ENCODE assay signal across 1 cellular context in genomic region chr1:6637770-6638169, GRCh38.
TF ChIP-seq lines count a peak whose summit lies in the region.

No MANE protein-coding gene starts in this region.

TF ChIP-seq in K562, 482 proteins besides CTCF, POLR2A, EP300 and RAD21:
- TF ChIP-seq EGR1 (conservative IDR thresholded peaks at IDR 0.05): 0 out of 2 replicates have a peak, but pooled peaks have one; percentile 23
- TF ChIP-seq, protein P1, sequence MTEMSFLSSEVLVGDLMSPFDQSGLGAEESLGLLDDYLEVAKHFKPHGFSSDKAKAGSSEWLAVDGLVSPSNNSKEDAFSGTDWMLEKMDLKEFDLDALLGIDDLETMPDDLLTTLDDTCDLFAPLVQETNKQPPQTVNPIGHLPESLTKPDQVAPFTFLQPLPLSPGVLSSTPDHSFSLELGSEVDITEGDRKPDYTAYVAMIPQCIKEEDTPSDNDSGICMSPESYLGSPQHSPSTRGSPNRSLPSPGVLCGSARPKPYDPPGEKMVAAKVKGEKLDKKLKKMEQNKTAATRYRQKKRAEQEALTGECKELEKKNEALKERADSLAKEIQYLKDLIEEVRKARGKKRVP (CRISPR knock-in tag; IDR thresholded peaks at IDR 0.05): no peak
- no peak for TF ChIP-seq MIER1 (IDR thresholded peaks at IDR 0.05; ENCODE audit: low read depth)
- TF ChIP-seq MLX (CRISPR knock-in tag; conservative IDR thresholded peaks at IDR 0.05): no peak
